In genomic region chr20:57274299-57274698, GRCh38 we compare ENCODE assay signal across 23 cellular contexts. TPM values are rescaled to one million over a fixed set of nuclear protein-coding genes. Genes with fewer than 3 reads are reported as not detected.
A peak's percentile ranks its signal among the peaks of the same experiment; 100 is the strongest.
DNase-seq lines count a peak whose midpoint lies in the region; ATAC-seq and TF ChIP-seq lines count a peak whose summit lies in the region.
"Had no signal": no experiment of that assay in that cellular context is flagged by ENCODE, and none has a peak within 500 bp of the region (broad histone marks: within the 10 kb centered on the region; RNA-seq: fewer than 3 reads in every experiment).

No MANE protein-coding gene starts in this region.

- no peak overlapping the region for H2BK5ac ChIP-seq in trophoblast cell (ENCODE audit: low read depth, low read length, poor library complexity)

- H3F3A ChIP-seq in OCI-LY1 (ENCODE audit: insufficient read depth, low read length), result 0 out of 2 replicates have a peak, but pooled peaks cover 5% of the 10 kb centered on the region

- H3K27me3 ChIP-seq in OCI-LY1 (ENCODE audit: insufficient read depth, low read length) (no peaks in the 10 kb centered on the region), trophoblast cell (ENCODE audit: insufficient read depth, low read length) (no peaks in the 10 kb centered on the region), psoas muscle (ENCODE audit: insufficient read depth in 3 of 3, low read length in 2 of 3) (peaks cover 0 to 25% (median 4%) of the 10 kb centered on the region in 3 donors)

- H3K4me3 ChIP-seq in OCI-LY1 (ENCODE audit: low read depth, low read length, poor library complexity, severe bottlenecking) (no peak overlapping the region), trophoblast cell (ENCODE audit: low read depth, low read length) (no peak overlapping the region), psoas muscle (no peak overlapping the region)
- H3K4me3 ChIP-seq: GM12878, GM23248 had no signal

- no peak overlapping the region for H3K27ac Mint-ChIP-seq in WTC11
- peak overlapping the region; percentile 27 for H3K27ac Mint-ChIP-seq in nephron progenitor cell
- H3K27ac Mint-ChIP-seq: CD4-positive, alpha-beta memory T cell had no signal

- H3K9me3 ChIP-seq in OCI-LY1 (ENCODE audit: low read length) (no peaks in the 10 kb centered on the region), trophoblast cell (ENCODE audit: insufficient read depth, low read depth, low read length) (no peaks in the 10 kb centered on the region), psoas muscle (no peaks in the 10 kb centered on the region)

- H3K79me1 ChIP-seq in trophoblast cell (ENCODE audit: low read length), result no peaks in the 10 kb centered on the region

- peak overlapping the region; percentile 6 for H4K91ac ChIP-seq in trophoblast cell (ENCODE audit: low read depth, low read length)

- no peaks in the 10 kb centered on the region for H4K20me1 ChIP-seq in OCI-LY1 (ENCODE audit: insufficient read depth, low read length)

- no peak overlapping the region for H2AK5ac ChIP-seq in trophoblast cell (ENCODE audit: low read length)

- intact Hi-C loops in psoas muscle (cut with DNase I), result no loop called here

- H2AFZ ChIP-seq in OCI-LY1 (ENCODE audit: low read length) (no peak overlapping the region), trophoblast cell (ENCODE audit: insufficient read depth, low read length, poor library complexity) (no peak overlapping the region)
- H2AFZ ChIP-seq: GM23248 had no signal

- H4K12ac ChIP-seq in trophoblast cell (ENCODE audit: low read depth, low read length), result no peak overlapping the region

- WGBS in trophoblast cell (ENCODE audit: extremely low coverage, insufficient coverage, insufficient read length), result no CpG with 5 or more reads among the region's 3 CpGs
- WGBS in psoas muscle, 3 donors, result 80 to 89% (median 83%) methylated on average over 3 of the region's 3 CpGs

- H3K27me3 Mint-ChIP-seq in WTC11 (ENCODE audit: low read depth) (peaks cover 19% of the 10 kb centered on the region), nephron progenitor cell (ENCODE audit: low read depth, poor library complexity) (peaks cover 16% of the 10 kb centered on the region)

- no peaks in the 10 kb centered on the region for H3K9me2 ChIP-seq in OCI-LY1 (ENCODE audit: low read depth, low read length)

- no peak for ATAC-seq in WTC11
- ATAC-seq in psoas muscle, result no peak
- ATAC-seq: GM12878 had no signal

- H3K9me3 Mint-ChIP-seq in WTC11 (no peaks in the 10 kb centered on the region), nephron progenitor cell (no peaks in the 10 kb centered on the region)

- H3K4me3 Mint-ChIP-seq in WTC11 (no peak overlapping the region), nephron progenitor cell (no peak overlapping the region)
- H3K4me3 Mint-ChIP-seq: CD4-positive, alpha-beta memory T cell had no signal

- H2BK12ac ChIP-seq in trophoblast cell (ENCODE audit: low read length), result no peak overlapping the region

- no peak overlapping the region for H3K23ac ChIP-seq in trophoblast cell (ENCODE audit: low read length)

- H3K9ac ChIP-seq in OCI-LY1 (ENCODE audit: low read length) (peak overlapping the region; percentile 49; the same call in 1 of the 2 replicates), trophoblast cell (ENCODE audit: low read length) (no peak overlapping the region)
- H3K9ac ChIP-seq: GM23248 had no signal

- no peak overlapping the region for H4K8ac ChIP-seq in trophoblast cell (ENCODE audit: low read depth, low read length)

- no peak overlapping the region for H3K14ac ChIP-seq in trophoblast cell (ENCODE audit: low read length)

- H3K27ac ChIP-seq in OCI-LY1 (ENCODE audit: low read depth, low read length, poor library complexity, severe bottlenecking) (peak overlapping the region; percentile 99), trophoblast cell (ENCODE audit: low read depth, low read length) (no peak overlapping the region), psoas muscle (no peak overlapping the region)
- H3K27ac ChIP-seq: GM23248 had no signal

- H3K79me2 ChIP-seq in OCI-LY1 (ENCODE audit: insufficient read depth, low read length), result no peaks in the 10 kb centered on the region
- H3K79me2 ChIP-seq in trophoblast cell (ENCODE audit: control insufficient read depth, insufficient read depth, low read length, poor library complexity), result no peaks in the 10 kb centered on the region

- H3K4ac ChIP-seq in trophoblast cell (ENCODE audit: low read depth, low read length), result no peak overlapping the region

- TF ChIP-seq CTCF in OCI-LY1 (IDR thresholded peaks at IDR 0.05; ENCODE audit: low read length) (no peak), WTC11 (IDR thresholded peaks at IDR 0.05) (no peak), nephron progenitor cell (IDR thresholded peaks at IDR 0.05) (no peak), psoas muscle (IDR thresholded peaks at IDR 0.05) (no peak)

- H3K36me3 ChIP-seq in OCI-LY1 (ENCODE audit: insufficient read depth, low read length) (no peaks in the 10 kb centered on the region), trophoblast cell (ENCODE audit: control insufficient read depth in 1 of 2, insufficient read depth in 2 of 2, low read length in 2 of 2) (no peaks in the 10 kb centered on the region), psoas muscle (ENCODE audit: insufficient read depth in 1 of 2, low read depth in 1 of 2) (no peaks in the 10 kb centered on the region)

- POLR2A ChIA-PET in WTC11 (lab: Charles Lee), result no interaction called here

- H3K4me1 Mint-ChIP-seq in WTC11, result peaks cover 30% of the 10 kb centered on the region
- H3K4me1 Mint-ChIP-seq in nephron progenitor cell, result peaks cover 87% of the 10 kb centered on the region
- H3K4me1 Mint-ChIP-seq: CD4-positive, alpha-beta memory T cell had no signal

- DNase-seq in WTC11 (ENCODE audit: low spot score), result no peak
- DNase-seq in nephron progenitor cell, result no peak
- DNase-seq in trophoblast cell, result no peak
- DNase-seq in SW 1271 (lab: John Stamatoyannopoulos, UW), result no peak
- no peak for DNase-seq in T1000 (lab: John Stamatoyannopoulos, UW)
- no peak for DNase-seq in amniotic stem cell (lab: John Stamatoyannopoulos, UW)
- no peak for DNase-seq in psoas muscle
- DNase-seq: C1 segment of cervical spinal cord; CD4-positive, alpha-beta memory T cell; COR-L47; DMS153; DND-41; EL; GDM1; GM23248; H7; HCEC 1CT had no signal

- H3K36me3 Mint-ChIP-seq in WTC11 (no peaks in the 10 kb centered on the region), nephron progenitor cell (ENCODE audit: low read depth) (no peaks in the 10 kb centered on the region)
- H3K36me3 Mint-ChIP-seq: CD4-positive, alpha-beta memory T cell had no signal

- no peak overlapping the region for H2BK120ac ChIP-seq in trophoblast cell (ENCODE audit: insufficient read depth, low read length, poor library complexity)

- H3K4me2 ChIP-seq in OCI-LY1 (ENCODE audit: low read length) (no peak overlapping the region; the same call in 1 of the 2 replicates), trophoblast cell (ENCODE audit: low read length) (no peak overlapping the region)

- peaks cover 100% of the 10 kb centered on the region for H3K4me1 ChIP-seq in OCI-LY1 (ENCODE audit: insufficient read depth, low read length, severe bottlenecking)
- H3K4me1 ChIP-seq in trophoblast cell (ENCODE audit: control insufficient read depth in 1 of 2, insufficient read depth in 2 of 2, low read length in 2 of 2), result peaks cover 4 to 8% of the 10 kb centered on the region in 2 experiments
- no peaks in the 10 kb centered on the region for H3K4me1 ChIP-seq in psoas muscle

- CTCF ChIA-PET in WTC11 (lab: Charles Lee), result no interaction called here

- H3K18ac ChIP-seq in trophoblast cell (ENCODE audit: low read length), result no peak overlapping the region

TF ChIP-seq in WTC11, 78 proteins besides CTCF, POLR2A, EP300 and RAD21:
- TF ChIP-seq AR (CRISPR knock-in tag; IDR thresholded peaks at IDR 0.05) (no peak), USF2 (CRISPR knock-in tag; IDR thresholded peaks at IDR 0.05) (peak; percentile 21; the same call in 1 of the 2 replicates)

RNA-seq across cellular contexts. Expression of gene BMP7, which starts 7.9 kb away (rescaled TPM):
- total RNA-seq in WTC11 (2021) (39.1 to 40.7 TPM (median 40.0 TPM) in 3 replicates), psoas muscle (not detected)
- 13.5 and 14.2 TPM in 2 replicates for polyA plus RNA-seq in trophoblast cell (2013)
- under 1 TPM in 2 of 3 donors, not detected in 1; 0.03 TPM for polyA plus RNA-seq in psoas muscle
- total RNA-seq: CD4-positive, alpha-beta memory T cell; GM23248 had no signal
- polyA plus RNA-seq: BJ; CD4-positive, alpha-beta memory T cell; GM23248 had no signal

RNA-seq across cellular contexts. Expression of gene SPO11, which starts 55.3 kb away (rescaled TPM):
- not detected in 3 replicates for total RNA-seq in WTC11 (2021)
- not detected in 2 replicates for polyA plus RNA-seq in trophoblast cell (2013)
- not detected for total RNA-seq in psoas muscle
- not detected for polyA plus RNA-seq in psoas muscle
- total RNA-seq: A172; A673; CD4-positive, alpha-beta memory T cell; GM12878; GM23248; H1; H7 had no signal
- polyA plus RNA-seq: BJ; CD4-positive, alpha-beta memory T cell; GM12878; GM23248; H1 had no signal

Comparison
In these comparisons a context has a peak if more than half of its experiments do, and no peak if none do; other contexts are left out.
1. RNA of gene BMP7, which starts 7.9 kb away (total RNA-seq): 39.1 to 40.7 TPM in WTC11; not detected in psoas muscle; every median in the first group is over 10 times any median in the second.